Comparison of ENCODE assay signal across 1 cellular context in the genomic region with DNA sequence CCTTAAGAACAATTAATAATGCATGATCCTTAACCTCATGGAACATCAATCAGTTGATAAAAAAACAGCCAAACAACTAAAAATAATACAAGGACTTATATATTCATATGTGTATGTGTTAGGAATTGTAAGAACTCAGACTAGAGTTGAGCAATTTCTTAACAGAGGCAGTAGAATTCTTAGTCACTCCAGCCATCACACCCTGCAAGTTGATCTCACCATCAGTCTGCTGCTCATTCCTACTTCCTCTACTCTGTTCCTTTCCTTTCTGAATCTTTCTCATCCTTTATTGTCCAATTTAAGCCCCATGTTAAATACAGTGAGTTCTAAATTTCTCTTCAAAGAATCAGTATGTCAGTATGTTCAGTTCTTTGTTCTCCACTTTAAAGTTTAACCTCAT.
TF ChIP-seq lines count a peak whose summit lies in the region.

No MANE protein-coding gene starts in this region.

TF ChIP-seq in WTC11, 78 proteins besides CTCF, POLR2A, EP300 and RAD21 (continued from another document):
- TF ChIP-seq, protein P1, sequence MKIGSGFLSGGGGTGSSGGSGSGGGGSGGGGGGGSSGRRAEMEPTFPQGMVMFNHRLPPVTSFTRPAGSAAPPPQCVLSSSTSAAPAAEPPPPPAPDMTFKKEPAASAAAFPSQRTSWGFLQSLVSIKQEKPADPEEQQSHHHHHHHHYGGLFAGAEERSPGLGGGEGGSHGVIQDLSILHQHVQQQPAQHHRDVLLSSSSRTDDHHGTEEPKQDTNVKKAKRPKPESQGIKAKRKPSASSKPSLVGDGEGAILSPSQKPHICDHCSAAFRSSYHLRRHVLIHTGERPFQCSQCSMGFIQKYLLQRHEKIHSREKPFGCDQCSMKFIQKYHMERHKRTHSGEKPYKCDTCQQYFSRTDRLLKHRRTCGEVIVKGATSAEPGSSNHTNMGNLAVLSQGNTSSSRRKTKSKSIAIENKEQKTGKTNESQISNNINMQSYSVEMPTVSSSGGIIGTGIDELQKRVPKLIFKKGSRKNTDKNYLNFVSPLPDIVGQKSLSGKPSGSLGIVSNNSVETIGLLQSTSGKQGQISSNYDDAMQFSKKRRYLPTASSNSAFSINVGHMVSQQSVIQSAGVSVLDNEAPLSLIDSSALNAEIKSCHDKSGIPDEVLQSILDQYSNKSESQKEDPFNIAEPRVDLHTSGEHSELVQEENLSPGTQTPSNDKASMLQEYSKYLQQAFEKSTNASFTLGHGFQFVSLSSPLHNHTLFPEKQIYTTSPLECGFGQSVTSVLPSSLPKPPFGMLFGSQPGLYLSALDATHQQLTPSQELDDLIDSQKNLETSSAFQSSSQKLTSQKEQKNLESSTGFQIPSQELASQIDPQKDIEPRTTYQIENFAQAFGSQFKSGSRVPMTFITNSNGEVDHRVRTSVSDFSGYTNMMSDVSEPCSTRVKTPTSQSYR (CRISPR knock-in tag; IDR thresholded peaks at IDR 0.05) = no peak
- TF ChIP-seq, protein P2, sequence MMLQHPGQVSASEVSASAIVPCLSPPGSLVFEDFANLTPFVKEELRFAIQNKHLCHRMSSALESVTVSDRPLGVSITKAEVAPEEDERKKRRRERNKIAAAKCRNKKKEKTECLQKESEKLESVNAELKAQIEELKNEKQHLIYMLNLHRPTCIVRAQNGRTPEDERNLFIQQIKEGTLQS (CRISPR knock-in tag; conservative IDR thresholded peaks at IDR 0.05) = no peak
- TF ChIP-seq ATF1 (CRISPR knock-in tag; IDR thresholded peaks at IDR 0.05) (no peak), ESRRA (CRISPR knock-in tag; IDR thresholded peaks at IDR 0.05; ENCODE audit: borderline replicate concordance) (no peak), GRHL2 (CRISPR knock-in tag; IDR thresholded peaks at IDR 0.05; ENCODE audit: insufficient replicate concordance, severe bottlenecking) (no peak), CREB1 (CRISPR knock-in tag; IDR thresholded peaks at IDR 0.05) (no peak), ZNF263 (CRISPR knock-in tag; IDR thresholded peaks at IDR 0.05; ENCODE audit: low read depth) (no peak), SMAD4 (CRISPR knock-in tag; IDR thresholded peaks at IDR 0.05) (no peak), ZNF423 (CRISPR knock-in tag; IDR thresholded peaks at IDR 0.05) (no peak), FOXJ3 (CRISPR knock-in tag; IDR thresholded peaks at IDR 0.05; ENCODE audit: borderline replicate concordance) (no peak), TP53 (CRISPR knock-in tag; IDR thresholded peaks at IDR 0.05) (no peak)
- TF ChIP-seq, protein P3, sequence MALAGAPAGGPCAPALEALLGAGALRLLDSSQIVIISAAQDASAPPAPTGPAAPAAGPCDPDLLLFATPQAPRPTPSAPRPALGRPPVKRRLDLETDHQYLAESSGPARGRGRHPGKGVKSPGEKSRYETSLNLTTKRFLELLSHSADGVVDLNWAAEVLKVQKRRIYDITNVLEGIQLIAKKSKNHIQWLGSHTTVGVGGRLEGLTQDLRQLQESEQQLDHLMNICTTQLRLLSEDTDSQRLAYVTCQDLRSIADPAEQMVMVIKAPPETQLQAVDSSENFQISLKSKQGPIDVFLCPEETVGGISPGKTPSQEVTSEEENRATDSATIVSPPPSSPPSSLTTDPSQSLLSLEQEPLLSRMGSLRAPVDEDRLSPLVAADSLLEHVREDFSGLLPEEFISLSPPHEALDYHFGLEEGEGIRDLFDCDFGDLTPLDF (CRISPR knock-in tag; IDR thresholded peaks at IDR 0.05) = no peak
- TF ChIP-seq, protein P4, sequence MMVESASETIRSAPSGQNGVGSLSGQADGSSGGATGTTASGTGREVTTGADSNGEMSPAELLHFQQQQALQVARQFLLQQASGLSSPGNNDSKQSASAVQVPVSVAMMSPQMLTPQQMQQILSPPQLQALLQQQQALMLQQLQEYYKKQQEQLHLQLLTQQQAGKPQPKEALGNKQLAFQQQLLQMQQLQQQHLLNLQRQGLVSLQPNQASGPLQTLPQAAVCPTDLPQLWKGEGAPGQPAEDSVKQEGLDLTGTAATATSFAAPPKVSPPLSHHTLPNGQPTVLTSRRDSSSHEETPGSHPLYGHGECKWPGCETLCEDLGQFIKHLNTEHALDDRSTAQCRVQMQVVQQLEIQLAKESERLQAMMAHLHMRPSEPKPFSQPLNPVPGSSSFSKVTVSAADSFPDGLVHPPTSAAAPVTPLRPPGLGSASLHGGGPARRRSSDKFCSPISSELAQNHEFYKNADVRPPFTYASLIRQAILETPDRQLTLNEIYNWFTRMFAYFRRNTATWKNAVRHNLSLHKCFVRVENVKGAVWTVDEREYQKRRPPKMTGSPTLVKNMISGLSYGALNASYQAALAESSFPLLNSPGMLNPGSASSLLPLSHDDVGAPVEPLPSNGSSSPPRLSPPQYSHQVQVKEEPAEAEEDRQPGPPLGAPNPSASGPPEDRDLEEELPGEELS (CRISPR knock-in tag; IDR thresholded peaks at IDR 0.05) = no peak
